Comparison of ENCODE assay signal across 1 cellular context in genomic region chr12:51391047-51391837, GRCh38.
TF ChIP-seq lines count a peak whose summit lies in the region.

TSS of gene GALNT6 (minus strand) at chr12:51391406. CDS start at chr12:51379781, 11,625 bp downstream.

TF ChIP-seq in HCT116, 20 proteins besides CTCF, POLR2A, EP300 and RAD21 (continued from another document):
- TF ChIP-seq REST (IDR thresholded peaks at IDR 0.05; ENCODE audit: low read depth) (no peak), EZH2phosphoT487 (IDR thresholded peaks at IDR 0.05; ENCODE audit: borderline replicate concordance) (no peak)
